ENCODE assay signal across 9 cellular contexts in genomic region chr19:53908106-53908932, GRCh38. TPM values are rescaled to one million over a fixed set of nuclear protein-coding genes. Genes with fewer than 3 reads are reported as not detected.
DNase-seq lines count a peak whose midpoint lies in the region; ATAC-seq, FAIRE-seq and TF ChIP-seq lines count a peak whose summit lies in the region.
"Had no signal": no experiment of that assay in that cellular context is flagged by ENCODE, and none has a peak within 500 bp of the region (broad histone marks: within the 10 kb centered on the region; RNA-seq: fewer than 3 reads in every experiment).

No MANE protein-coding gene starts in this region.

- no peak for FAIRE-seq in GM12891 (lab: Jason Lieb, UNC)

- H3K36me3 ChIP-seq in PC-3 (ENCODE audit: low read depth, low read length) = no peaks in the 10 kb centered on the region

- H3K9me2 ChIP-seq in PC-3 (replicated peaks; ENCODE audit: low read length) = no peaks in the 10 kb centered on the region

- no peak overlapping the region for H3K4me3 ChIP-seq in PC-3 (ENCODE audit: low read length)
- peak overlapping the region; percentile 63 for H3K4me3 ChIP-seq in skeletal muscle cell (ENCODE audit: low read depth, low read length)

- CTCF ChIA-PET in PC-3 (lab: Charles Lee) = interaction anchor here (1.2 kb wide), 1 partner anchor 116 kb away, joined by 4 read pairs; no protein-coding TSS in a partner anchor

- no peak for TF ChIP-seq POLR2A in GM12891 (IDR thresholded peaks at IDR 0.05; ENCODE audit: low read depth, low read length)

- no peak overlapping the region for H3K27ac Mint-ChIP-seq in activated naive CD8-positive, alpha-beta T cell

- BruUV-seq in PC-3 (replicated peaks; lab: Mats Ljungman, UMichigan) = no TSS peak

- peaks cover 17% of the 10 kb centered on the region for H3K4me1 ChIP-seq in PC-3 (ENCODE audit: insufficient read depth, low read length)

- H3K79me2 ChIP-seq in PC-3 (ENCODE audit: low read length) = no peaks in the 10 kb centered on the region

- no peak overlapping the region for H3K9ac ChIP-seq in PC-3 (ENCODE audit: low read length)

- POLR2A ChIA-PET in PC-3 (lab: Charles Lee; ENCODE audit: unreplicated experiment) = interaction anchor here (0.6 kb wide), 1 partner anchor 99 kb away, joined by 13 read pairs; no protein-coding TSS in a partner anchor

- H3K9me3 ChIP-seq in PC-3 (ENCODE audit: low read length) = no peaks in the 10 kb centered on the region

- H4K20me1 ChIP-seq in PC-3 (ENCODE audit: low read length) = no peaks in the 10 kb centered on the region

- no peaks in the 10 kb centered on the region for H3K36me3 Mint-ChIP-seq in activated naive CD8-positive, alpha-beta T cell

- peak overlapping the region; percentile 67 for H3K4me3 Mint-ChIP-seq in activated naive CD8-positive, alpha-beta T cell

- H3K9me3 Mint-ChIP-seq in activated naive CD8-positive, alpha-beta T cell (ENCODE audit: low read depth) = no peaks in the 10 kb centered on the region

- ATAC-seq in PC-3 (peak; percentile 83), left ventricle myocardium superior (peak; percentile 61), HG03460 (IDR thresholded peaks at IDR 0.05; ENCODE audit: unreplicated experiment) (no peak)

- DNase-seq in GM12891 (ENCODE audit: insufficient read length, low spot score) (peak; percentile 34), PC-3 (peak; percentile 58), left ventricle myocardium superior (peak; percentile 37), skeletal muscle cell (ENCODE audit: low read depth) (no peak), NCI-H510A treated with DMSO at 0.1 percent for 48 hours (lab: John Stamatoyannopoulos, UW) (no peak), MV-4-11 (lab: John Stamatoyannopoulos, UW) (no peak)

- peaks cover 21% of the 10 kb centered on the region for H3K4me1 Mint-ChIP-seq in activated naive CD8-positive, alpha-beta T cell (ENCODE audit: low read depth)

- no peak overlapping the region for H3K27ac ChIP-seq in PC-3 (ENCODE audit: low read length)

- peak overlapping the region; percentile 49 for H3K4me2 ChIP-seq in PC-3 (ENCODE audit: low read length)

- peaks cover 54% of the 10 kb centered on the region for H3K27me3 Mint-ChIP-seq in activated naive CD8-positive, alpha-beta T cell

- H2AFZ ChIP-seq in PC-3 (ENCODE audit: low read length) = 0 out of 2 replicates have a peak overlapping the region, but pooled peaks have one; percentile 18

- no peak for TF ChIP-seq CTCF in PC-3 (conservative IDR thresholded peaks at IDR 0.05; ENCODE audit: low read depth, low read length)

- intact Hi-C loops in PC-3 (cut with micrococcal nuclease) (loop anchor here (5.0 to 10.0 kb wide), 2 partner anchors 66 to 114 kb away; no protein-coding TSS in a partner anchor), left ventricle myocardium superior (cut with micrococcal nuclease) (no loop called here)

- peaks cover 50% of the 10 kb centered on the region for H3K27me3 ChIP-seq in PC-3 (ENCODE audit: low read length)

- no peaks in the 10 kb centered on the region for H3F3A ChIP-seq in PC-3 (ENCODE audit: low read length, unreplicated experiment)

TF ChIP-seq in GM12891, 5 proteins besides CTCF, POLR2A, EP300 and RAD21:
- TF ChIP-seq POLR2AphosphoS5 (IDR thresholded peaks at IDR 0.05; ENCODE audit: low read depth, low read length) (no peak), TAF1 (IDR thresholded peaks at IDR 0.05; ENCODE audit: low read depth, low read length) (no peak), SPI1 (IDR thresholded peaks at IDR 0.05; ENCODE audit: low read depth, low read length) (no peak)

RNA-seq across cellular contexts. Expression of gene CACNG7, which starts 0.8 kb away (rescaled TPM):
- not detected for polyA plus RNA-seq in GM12891 (2012; ENCODE audit: low read depth, missing spikeins)
- total RNA-seq in PC-3 (2014; rRNA removed) (not detected in 2 replicates), left ventricle myocardium superior (not detected)

RNA-seq across cellular contexts. Expression of gene PRKCG, which starts 26.3 kb away (rescaled TPM):
- polyA plus RNA-seq in GM12891 (2012; ENCODE audit: low read depth, missing spikeins) = not detected
- total RNA-seq in PC-3 (2014; rRNA removed) = 1.5 TPM in 1 of 2 replicates, not detected in the other
- total RNA-seq in left ventricle myocardium superior = not detected
- total RNA-seq: pulmonary artery endothelial cell had no signal

RNA-seq across cellular contexts. Expression of gene MYADM, which starts 40.6 kb away (rescaled TPM):
- 0.08 TPM for polyA plus RNA-seq in GM12891 (2012; ENCODE audit: low read depth, missing spikeins)
- 58.9 and 63.5 TPM in 2 replicates for total RNA-seq in PC-3 (2014; rRNA removed)
- total RNA-seq in left ventricle myocardium superior = 112 TPM

RNA-seq across cellular contexts. Expression of gene CACNG8, which starts 54.4 kb away (rescaled TPM):
- polyA plus RNA-seq in GM12891 (2012; ENCODE audit: low read depth, missing spikeins) = 0.04 TPM
- total RNA-seq in PC-3 (2014; rRNA removed) (0.15 and 0.23 TPM in 2 replicates), left ventricle myocardium superior (0.02 TPM)

Comparison
In these comparisons a context has a peak if more than half of its experiments do, and no peak if none do; other contexts are left out.
1. DNase-seq: peak in GM12891 (single experiment), PC-3 (single experiment) and left ventricle myocardium superior (single experiment); none in skeletal muscle cell (single experiment), NCI-H510A treated with DMSO at 0.1 percent for 48 hours (single experiment) and MV-4-11 (single experiment).